8 cellular contexts compared by ENCODE assay signal in the genomic region with DNA sequence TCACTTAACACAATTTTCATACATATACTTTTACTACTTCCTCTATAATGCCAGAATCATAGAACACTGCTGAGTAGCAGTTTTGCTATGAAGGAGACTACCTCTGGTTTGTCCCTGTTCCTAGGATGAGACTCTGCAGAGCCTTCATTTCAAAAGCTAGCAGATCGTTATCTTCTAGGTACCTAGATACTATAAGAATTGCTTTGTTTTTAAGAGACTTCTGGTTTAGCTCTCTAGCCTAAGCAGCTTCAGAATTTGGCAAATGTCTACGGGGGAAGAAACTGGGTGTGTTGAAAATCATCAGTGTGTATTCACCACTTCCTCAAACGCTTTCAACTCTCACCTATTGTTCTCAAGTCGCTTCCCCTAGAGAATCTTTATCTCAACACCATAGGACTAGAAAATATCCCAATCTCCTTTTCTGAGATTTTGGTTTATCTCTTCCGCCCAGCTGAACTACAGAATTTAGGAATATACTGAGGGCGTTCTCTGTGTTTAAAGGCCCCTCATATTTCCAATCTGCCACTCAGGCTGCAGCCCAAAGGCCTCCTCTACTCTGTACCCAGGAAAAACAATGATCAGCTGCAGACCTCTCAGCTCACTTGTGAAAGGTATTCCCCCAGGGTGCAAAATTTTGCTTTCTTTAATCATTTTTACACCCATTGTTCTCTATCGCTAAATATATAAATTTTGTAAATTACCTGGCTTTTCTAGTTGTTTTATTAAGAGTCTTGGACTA. TPM values are rescaled to one million over a fixed set of nuclear protein-coding genes. Genes with fewer than 3 reads are reported as not detected.
DNase-seq lines count a peak whose midpoint lies in the region; ATAC-seq and TF ChIP-seq lines count a peak whose summit lies in the region.

No MANE protein-coding gene starts in this region.

- peaks cover 3% of the 10 kb centered on the region for H3K9me3 ChIP-seq in CD8-positive, alpha-beta T cell (ENCODE audit: low read length)
- H3K9me3 ChIP-seq in A673 (ENCODE audit: low read depth, low read length, poor library complexity, severe bottlenecking) = peaks cover 38% of the 10 kb centered on the region

- no peak overlapping the region for H3K4me3 ChIP-seq in CD8-positive, alpha-beta T cell (ENCODE audit: low read depth, low read length)
- H3K4me3 ChIP-seq in A673 (ENCODE audit: low read depth, low read length, poor library complexity, severe bottlenecking) = no peak overlapping the region

- DNase-seq in CD8-positive, alpha-beta T cell = peak in 1 of 7 experiments; percentile 13
- DNase-seq in activated naive CD8-positive, alpha-beta T cell treated with anti-CD3 and anti-CD28 coated beads, Interleukin-2, amount 50 U/mL, for 24 hours = no peak
- DNase-seq in effector CD4-positive, alpha-beta T cell = no peak
- DNase-seq in NCI-H1417 treated with DMSO at 0.1 percent for 48 hours (lab: John Stamatoyannopoulos, UW) (no peak), A673 (ENCODE audit: low spot score) (no peak)
- no peak for DNase-seq in stimulated activated CD4-positive, alpha-beta T cell treated with anti-CD3 and anti-CD28 coated beads, Interleukin-12 subunit alpha, Interleukin-12 subunit beta, amount 100 ng/mL, for 4 hours

- H3K27me3 ChIP-seq in CD8-positive, alpha-beta T cell (ENCODE audit: insufficient read depth, low read length) = no peaks in the 10 kb centered on the region
- H3K27me3 ChIP-seq in A673 (replicated peaks; ENCODE audit: insufficient read depth, low read depth, low read length, poor library complexity) = no peaks in the 10 kb centered on the region

- no peak for TF ChIP-seq CTCF in CD8-positive, alpha-beta T cell (IDR thresholded peaks at IDR 0.05)
- no peak for TF ChIP-seq CTCF in A673 (conservative IDR thresholded peaks at IDR 0.05; ENCODE audit: low read depth, low read length)

- no TSS peak for BruUV-seq in A673 (replicated peaks; lab: Mats Ljungman, UMichigan)

- ATAC-seq in CD8-positive, alpha-beta T cell = peak; percentile 92
- ATAC-seq in GM19455 (IDR thresholded peaks at IDR 0.05; ENCODE audit: unreplicated experiment) (peak; percentile 92), HG03457 (IDR thresholded peaks at IDR 0.05; ENCODE audit: unreplicated experiment) (peak; percentile 73)
- peak; percentile 57 for ATAC-seq in activated naive CD8-positive, alpha-beta T cell treated with anti-CD3 and anti-CD28 coated beads, Interleukin-2, amount 50 U/mL, for 24 hours

- peak overlapping the region; percentile 62 for H3K4me3 Mint-ChIP-seq in CD8-positive, alpha-beta T cell
- peak overlapping the region; percentile 3 for H3K4me3 Mint-ChIP-seq in activated naive CD8-positive, alpha-beta T cell treated with anti-CD3 and anti-CD28 coated beads, Interleukin-2, amount 50 U/mL, for 24 hours

- intact Hi-C loops in CD8-positive, alpha-beta T cell (cut with DNase I, micrococcal nuclease) = loop anchor here in 1 of 2 experiments (2.0 kb wide), 1 partner anchor 17 kb away; no protein-coding TSS in a partner anchor
- intact Hi-C loops in A673 (cut with micrococcal nuclease; ENCODE audit: unreplicated experiment) = no loop called here

- H3K27ac ChIP-seq in CD8-positive, alpha-beta T cell (ENCODE audit: low read depth, low read length) = peak overlapping the region; percentile 6
- H3K27ac ChIP-seq in A673 (ENCODE audit: low read depth, low read length, poor library complexity, severe bottlenecking) = no peak overlapping the region

- POLR2A ChIA-PET in CD8-positive, alpha-beta T cell (lab: Charles Lee) = interaction anchor here (0.7 to 4.3 kb wide), 6 partner anchors 9 to 37 kb away, joined by 3 to 46 read pairs (median 4); a partner anchor contains a TSS
- POLR2A ChIA-PET in A673 (lab: Charles Lee; ENCODE audit: low non-redundant PET) = no interaction called here

- CTCF ChIA-PET in CD8-positive, alpha-beta T cell (lab: Charles Lee) = interaction anchor here (1.1 to 1.8 kb wide), 2 partner anchors 8 to 11 kb away, joined by 3 read pairs; no protein-coding TSS in a partner anchor
- CTCF ChIA-PET in A673 (lab: Charles Lee) = no interaction called here

- peaks cover 33% of the 10 kb centered on the region for H3K4me1 ChIP-seq in CD8-positive, alpha-beta T cell (ENCODE audit: insufficient read depth, low read length)
- H3K4me1 ChIP-seq in A673 (ENCODE audit: insufficient read depth, low read length, poor library complexity, severe bottlenecking) = peaks cover 21% of the 10 kb centered on the region

- H3K36me3 Mint-ChIP-seq in CD8-positive, alpha-beta T cell = peaks cover 33% of the 10 kb centered on the region
- H3K36me3 Mint-ChIP-seq in activated naive CD8-positive, alpha-beta T cell treated with anti-CD3 and anti-CD28 coated beads, Interleukin-2, amount 50 U/mL, for 24 hours (ENCODE audit: low read depth) = peaks cover 69% of the 10 kb centered on the region

- peaks cover 24% of the 10 kb centered on the region for H3K9me3 Mint-ChIP-seq in CD8-positive, alpha-beta T cell
- peaks cover 27% of the 10 kb centered on the region for H3K9me3 Mint-ChIP-seq in activated naive CD8-positive, alpha-beta T cell treated with anti-CD3 and anti-CD28 coated beads, Interleukin-2, amount 50 U/mL, for 24 hours

- H3K27me3 Mint-ChIP-seq in CD8-positive, alpha-beta T cell (ENCODE audit: low read depth) = no peaks in the 10 kb centered on the region
- H3K27me3 Mint-ChIP-seq in activated naive CD8-positive, alpha-beta T cell treated with anti-CD3 and anti-CD28 coated beads, Interleukin-2, amount 50 U/mL, for 24 hours = no peaks in the 10 kb centered on the region

- peaks cover 82% of the 10 kb centered on the region for H3K4me1 Mint-ChIP-seq in CD8-positive, alpha-beta T cell (ENCODE audit: low read depth)
- H3K4me1 Mint-ChIP-seq in activated naive CD8-positive, alpha-beta T cell treated with anti-CD3 and anti-CD28 coated beads, Interleukin-2, amount 50 U/mL, for 24 hours = peaks cover 90% of the 10 kb centered on the region

- H3K27ac Mint-ChIP-seq in CD8-positive, alpha-beta T cell = peak overlapping the region; percentile 91
- H3K27ac Mint-ChIP-seq in activated naive CD8-positive, alpha-beta T cell treated with anti-CD3 and anti-CD28 coated beads, Interleukin-2, amount 50 U/mL, for 24 hours = peak overlapping the region; percentile 63

- no peaks in the 10 kb centered on the region for H3K36me3 ChIP-seq in CD8-positive, alpha-beta T cell (ENCODE audit: insufficient read depth, low read length)
- H3K36me3 ChIP-seq in A673 (ENCODE audit: insufficient read depth, low read length, poor library complexity, severe bottlenecking) = no peaks in the 10 kb centered on the region

RNA-seq across cellular contexts. Expression of a gene that starts 28.7 kb away (rescaled TPM):
- total RNA-seq in CD8-positive, alpha-beta T cell = 10 to 100 TPM; 70.9 to 72.4 TPM
- total RNA-seq in A673 (2021) = 117 and 124 TPM in 2 replicates
